ENCODE assay signal across 15 cellular contexts in the genomic region with DNA sequence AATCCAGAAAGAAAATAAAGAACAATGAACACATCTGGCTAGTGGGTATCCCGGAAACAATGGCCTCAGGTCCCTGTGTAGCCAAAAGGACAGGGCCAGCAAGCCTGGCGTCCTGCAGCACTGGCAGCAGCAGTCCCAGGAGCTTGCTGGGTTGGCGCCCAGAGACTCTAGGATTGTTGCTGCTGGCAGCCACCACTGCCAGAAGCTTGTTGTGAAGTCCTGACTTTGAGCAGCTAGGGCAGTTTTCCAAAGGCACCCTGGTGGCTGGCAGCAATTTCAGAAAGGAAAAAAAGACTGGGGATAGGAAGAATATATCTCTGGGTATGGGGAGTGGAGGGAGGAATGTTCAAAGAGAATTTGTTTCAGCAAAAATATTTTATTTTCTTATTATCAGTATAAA. TPM values are rescaled to one million over a fixed set of nuclear protein-coding genes. Genes with fewer than 3 reads are reported as not detected.
DNase-seq lines count a peak whose midpoint lies in the region; ATAC-seq, FAIRE-seq and TF ChIP-seq lines count a peak whose summit lies in the region.
"Had no signal": no experiment of that assay in that cellular context is flagged by ENCODE, and none has a peak within 500 bp of the region (broad histone marks: within the 10 kb centered on the region; RNA-seq: fewer than 3 reads in every experiment).

No MANE protein-coding gene starts in this region.

- H3K27ac ChIP-seq in kidney (ENCODE audit: low read depth in 2 of 2, low read length in 2 of 2) = no peak overlapping the region
- H3K27ac ChIP-seq: 22Rv1 had no signal

- H3K9me3 ChIP-seq in kidney (ENCODE audit: control insufficient read depth in 1 of 2, low read length in 2 of 2) = no peaks in the 10 kb centered on the region

- FAIRE-seq in kidney (lab: Jason Lieb, UNC) = no peak
- FAIRE-seq: small intestine had no signal

- 39 to 43% methylated on average over 3 of the region's 3 CpGs for WGBS in lower leg skin, 2 donors

- TF ChIP-seq POLR2A in lower leg skin (IDR thresholded peaks at IDR 0.05) = no peak

- TF ChIP-seq CTCF in lower leg skin (IDR thresholded peaks at IDR 0.05) = no peak
- no peak for TF ChIP-seq CTCF in kidney (IDR thresholded peaks at IDR 0.05; ENCODE audit: borderline replicate concordance, extremely low read depth, insufficient read depth)

- intact Hi-C loops in lower leg skin (cut with DNase I; ENCODE audit: low total_unique reads) = no loop called here
- intact Hi-C loops in kidney (cut with DNase I) = no loop called here

- H3K36me3 ChIP-seq in kidney (ENCODE audit: control insufficient read depth in 1 of 2, insufficient read depth in 2 of 2, low read length in 2 of 2) = peaks cover 11 to 14% of the 10 kb centered on the region in 2 donors

- H3K4me3 ChIP-seq in lower leg skin (ENCODE audit: low read depth, poor library complexity, severe bottlenecking) (no peak overlapping the region), kidney (ENCODE audit: low read length in 2 of 2) (no peak overlapping the region)

- ATAC-seq in HG03280 (IDR thresholded peaks at IDR 0.05; ENCODE audit: unreplicated experiment) = no peak
- ATAC-seq: activated CD4-positive, CD25-positive, alpha-beta regulatory T cell treated with anti-CD3 and anti-CD28 coated beads, Interleukin-2, amount 50 U/mL, for 24 hours; effector memory CD8-positive, alpha-beta T cell; PC-3 had no signal

- DNase-seq in DMS 273 (lab: John Stamatoyannopoulos, UW; ENCODE audit: unreplicated experiment) (peak; percentile 30), DMS 273 treated with DMSO at 0.1 percent for 48 hours (lab: John Stamatoyannopoulos, UW) (no peak), dermis microvascular lymphatic vessel endothelial cell (ENCODE audit: low read depth in 2 of 2) (peak; percentile 13 to 28), lower leg skin (ENCODE audit: low spot score in 2 of 2) (peak; percentile 20 to 88), superior temporal gyrus (ENCODE audit: extremely low spot score) (peak; percentile 76), NCI-H748 treated with DMSO at 0.1 percent for 48 hours (lab: John Stamatoyannopoulos, UW) (no peak), kidney (no peak)
- DNase-seq: Calu3; effector memory CD8-positive, alpha-beta T cell; NCI-H226; PC-3; small intestine had no signal

- H3K4me1 ChIP-seq in kidney (ENCODE audit: control insufficient read depth in 1 of 2, insufficient read depth in 1 of 2, low read depth in 1 of 2, low read length in 2 of 2) = no peaks in the 10 kb centered on the region

- no peak overlapping the region for H3K9ac ChIP-seq in kidney (ENCODE audit: low read length in 2 of 2)

RNA-seq across cellular contexts. Expression of a gene that starts 11.3 kb away (rescaled TPM):
- total RNA-seq in dermis microvascular lymphatic vessel endothelial cell (14.9 and 15.3 TPM in 2 replicates), lower leg skin (10 to 100 TPM in 2 of 4 donors, 1 to 10 TPM in 2; 9.7 to 17.2 (median 12.2) TPM), kidney (23.1 TPM)
- polyA plus RNA-seq in kidney (ENCODE audit: insufficient read depth, low read depth, low replicate concordance) = 8.1 TPM

RNA-seq across cellular contexts. Expression of a gene that starts 50.9 kb away (rescaled TPM):
- total RNA-seq in dermis microvascular lymphatic vessel endothelial cell (0.13 TPM in 2 replicates), lower leg skin (1 to 10 TPM in 3 of 4 donors, under 1 TPM in 1; 0.72 to 6.8 (median 2.3) TPM), kidney (3.8 TPM)
- 0.39 TPM for polyA plus RNA-seq in kidney (ENCODE audit: insufficient read depth, low read depth, low replicate concordance)

Comparison
In these comparisons a context has a peak if more than half of its experiments do, and no peak if none do; other contexts are left out.
1. DNase-seq: peak in DMS 273 (single experiment), dermis microvascular lymphatic vessel endothelial cell (2 of 2), lower leg skin (2 of 2) and superior temporal gyrus (single experiment); none in DMS 273 treated with DMSO at 0.1 percent for 48 hours (single experiment), NCI-H748 treated with DMSO at 0.1 percent for 48 hours (single experiment) and kidney (single experiment).